ENCODE assay signal across 17 cellular contexts in genomic region chr2:150491430-150491829, GRCh38. TPM values are rescaled to one million over a fixed set of nuclear protein-coding genes. Genes with fewer than 3 reads are reported as not detected.
DNase-seq lines count a peak whose midpoint lies in the region; ATAC-seq and TF ChIP-seq lines count a peak whose summit lies in the region.
"Had no signal": no experiment of that assay in that cellular context is flagged by ENCODE, and none has a peak within 500 bp of the region (broad histone marks: within the 10 kb centered on the region; RNA-seq: fewer than 3 reads in every experiment).

No MANE protein-coding gene starts in this region.

- H3K27ac Mint-ChIP-seq in HFFc6, result peak overlapping the region; percentile 71
- peak overlapping the region; percentile 50 for H3K27ac Mint-ChIP-seq in chondrocyte (ENCODE audit: unreplicated experiment)
- no peak overlapping the region for H3K27ac Mint-ChIP-seq in Calu3 (ENCODE audit: unreplicated experiment)
- no peak overlapping the region for H3K27ac Mint-ChIP-seq in activated CD4-positive, alpha-beta T cell treated with anti-CD3 and anti-CD28 coated beads for 36 hours
- H3K27ac Mint-ChIP-seq: CD8-positive, alpha-beta T cell had no signal

- H3K27me3 Mint-ChIP-seq in HFFc6 (ENCODE audit: insufficient read depth), result peaks cover 12% of the 10 kb centered on the region
- H3K27me3 Mint-ChIP-seq in chondrocyte (ENCODE audit: low read depth), result no peaks in the 10 kb centered on the region
- peaks cover 8% of the 10 kb centered on the region for H3K27me3 Mint-ChIP-seq in Calu3 (ENCODE audit: unreplicated experiment)
- peaks cover 28% of the 10 kb centered on the region for H3K27me3 Mint-ChIP-seq in activated CD4-positive, alpha-beta T cell treated with anti-CD3 and anti-CD28 coated beads for 36 hours

- H3K27me3 ChIP-seq in ACC112 (ENCODE audit: insufficient read depth, low read length), result no peaks in the 10 kb centered on the region
- no peaks in the 10 kb centered on the region for H3K27me3 ChIP-seq in right cardiac atrium (ENCODE audit: control insufficient read depth, insufficient read depth)

- TF ChIP-seq CTCF in HFFc6 (IDR thresholded peaks at IDR 0.05) (no peak), chondrocyte (IDR thresholded peaks at IDR 0.05) (no peak), Calu3 (IDR thresholded peaks at IDR 0.05; ENCODE audit: unreplicated experiment) (no peak)

- H3K4me3 ChIP-seq in ACC112 (ENCODE audit: low read depth, low read length) (no peak overlapping the region), right cardiac atrium (ENCODE audit: low read length) (no peak overlapping the region)
- H3K4me3 ChIP-seq: BLaER1, K562 had no signal

- peaks cover 12% of the 10 kb centered on the region for H3K9me3 Mint-ChIP-seq in HFFc6
- H3K9me3 Mint-ChIP-seq in chondrocyte (ENCODE audit: low read depth), result no peaks in the 10 kb centered on the region
- no peaks in the 10 kb centered on the region for H3K9me3 Mint-ChIP-seq in Calu3 (ENCODE audit: low read depth, unreplicated experiment)
- no peaks in the 10 kb centered on the region for H3K9me3 Mint-ChIP-seq in activated CD4-positive, alpha-beta T cell treated with anti-CD3 and anti-CD28 coated beads for 36 hours (ENCODE audit: low read depth)
- H3K9me3 Mint-ChIP-seq: CD8-positive, alpha-beta T cell had no signal

- peaks cover 85% of the 10 kb centered on the region for H3K4me1 Mint-ChIP-seq in HFFc6 (ENCODE audit: low read depth)
- H3K4me1 Mint-ChIP-seq in chondrocyte (ENCODE audit: low read depth), result peaks cover 40% of the 10 kb centered on the region
- peaks cover 20% of the 10 kb centered on the region for H3K4me1 Mint-ChIP-seq in Calu3 (ENCODE audit: low read depth, unreplicated experiment)
- peaks cover 5% of the 10 kb centered on the region for H3K4me1 Mint-ChIP-seq in activated CD4-positive, alpha-beta T cell treated with anti-CD3 and anti-CD28 coated beads for 36 hours

- DNase-seq in HFFc6 (no peak), chondrocyte (ENCODE audit: low spot score) (no peak), iris pigment epithelial cell (ENCODE audit: low read depth) (peak; percentile 26), Calu3 (no peak), right cardiac atrium (no peak)
- DNase-seq in activated CD4-positive, alpha-beta T cell treated with anti-CD3 and anti-CD28 coated beads for 36 hours, result no peak
- DNase-seq: CD8-positive, alpha-beta T cell; DMS53; NCI-H1105; NCI-H2081 treated with DMSO at 0.1 percent for 48 hours; NCI-H510A; NCI-H748 treated with DMSO at 0.1 percent for 48 hours; NK-92 treated with Interleukin-12 subunit alpha and Interleukin-12 subunit beta, amount 100 ng/mL, for 24 hours; SHP77 treated with DMSO at 0.1 percent for 48 hours had no signal

- H3K36me3 ChIP-seq in ACC112 (ENCODE audit: insufficient read depth, low read length), result peaks cover 5% of the 10 kb centered on the region; the same call in 1 of the 2 replicates
- H3K36me3 ChIP-seq: BLaER1 had no signal

- BruUV-seq in Calu3 (replicated peaks; lab: Mats Ljungman, UMichigan), result no TSS peak

- CTCF ChIA-PET in Calu3 (lab: Charles Lee), result no interaction called here
- CTCF ChIA-PET in activated CD4-positive, alpha-beta T cell treated with anti-CD3 and anti-CD28 coated beads for 36 hours (lab: Charles Lee), result no interaction called here

- WGBS in right cardiac atrium, result 76% methylated on average over 2 of the region's 2 CpGs

- no peaks in the 10 kb centered on the region for H3K9me3 ChIP-seq in right cardiac atrium (ENCODE audit: control insufficient read depth, low read length)
- H3K9me3 ChIP-seq: BLaER1 had no signal

- intact Hi-C loops in Calu3 (cut with micrococcal nuclease; ENCODE audit: unreplicated experiment), result no loop called here
- intact Hi-C loops in activated CD4-positive, alpha-beta T cell treated with anti-CD3 and anti-CD28 coated beads for 36 hours (cut with DNase I, micrococcal nuclease), result no loop called here
- intact Hi-C loops in right cardiac atrium (cut with DNase I), result loop anchor here in 1 of 4 donors (10.0 kb wide), 1 partner anchor 897 kb away; no protein-coding TSS in a partner anchor

- POLR2A ChIA-PET in activated CD4-positive, alpha-beta T cell treated with anti-CD3 and anti-CD28 coated beads for 36 hours (lab: Charles Lee), result no interaction called here

- H3K36me3 Mint-ChIP-seq in HFFc6 (ENCODE audit: low read depth) (peaks cover 12% of the 10 kb centered on the region), chondrocyte (ENCODE audit: low read depth) (peaks cover 4% of the 10 kb centered on the region), Calu3 (ENCODE audit: insufficient read depth, unreplicated experiment) (peaks cover 14% of the 10 kb centered on the region)
- H3K36me3 Mint-ChIP-seq in activated CD4-positive, alpha-beta T cell treated with anti-CD3 and anti-CD28 coated beads for 36 hours (ENCODE audit: low read depth), result no peaks in the 10 kb centered on the region
- H3K36me3 Mint-ChIP-seq: CD8-positive, alpha-beta T cell had no signal

- peaks cover 47% of the 10 kb centered on the region for H3K4me1 ChIP-seq in ACC112 (ENCODE audit: control insufficient read depth, insufficient read depth, low read length, unreplicated experiment)
- no peaks in the 10 kb centered on the region for H3K4me1 ChIP-seq in right cardiac atrium (ENCODE audit: control insufficient read depth, insufficient read depth, low read length)

- H3K4me3 Mint-ChIP-seq in HFFc6 (peak overlapping the region; percentile 35), chondrocyte (ENCODE audit: unreplicated experiment) (no peak overlapping the region), Calu3 (ENCODE audit: low read depth, unreplicated experiment) (no peak overlapping the region)
- H3K4me3 Mint-ChIP-seq in activated CD4-positive, alpha-beta T cell treated with anti-CD3 and anti-CD28 coated beads for 36 hours, result no peak overlapping the region
- H3K4me3 Mint-ChIP-seq: CD8-positive, alpha-beta T cell had no signal

- ATAC-seq in activated CD4-positive, alpha-beta T cell treated with anti-CD3 and anti-CD28 coated beads for 36 hours, result no peak
- ATAC-seq in right cardiac atrium, result no peak
- ATAC-seq: CD8-positive, alpha-beta T cell; K562 had no signal

- H2AFZ ChIP-seq in ACC112 (ENCODE audit: low read length, unreplicated experiment), result no peak overlapping the region

- H3K79me2 ChIP-seq in ACC112 (ENCODE audit: control insufficient read depth, insufficient read depth, low read length, unreplicated experiment), result peaks cover 8% of the 10 kb centered on the region

- H3K27ac ChIP-seq in ACC112 (ENCODE audit: low read depth, low read length) (peak overlapping the region; percentile 83), right cardiac atrium (ENCODE audit: low read length) (no peak overlapping the region)
- H3K27ac ChIP-seq: BLaER1 had no signal

RNA-seq across cellular contexts. Expression of gene RND3, which starts 4.0 kb away (rescaled TPM):
- total RNA-seq in HFFc6 (2021; fragmentation: NEBNext Ultra II Directional; extraction: Animal tissue kit (Norgen Biotek cat#: 25700)), result 100 to 1,000 TPM; 365 to 525 (median 438) TPM
- total RNA-seq in chondrocyte (65.1 to 125 TPM (median 124 TPM) in 3 replicates), Calu3 (2022) (118 and 143 TPM in 2 replicates), right cardiac atrium (10 to 100 TPM in 3 of 4 donors, 1 to 10 TPM in 1; 9.1 to 32.7 (median 16.1) TPM)
- total RNA-seq in activated CD4-positive, alpha-beta T cell treated with anti-CD3 and anti-CD28 coated beads for 36 hours, result not detected
- 16.4 TPM for polyA plus RNA-seq in right cardiac atrium
- total RNA-seq: CD8-positive, alpha-beta T cell had no signal

Comparison
In these comparisons a context has a peak if more than half of its experiments do, and no peak if none do; other contexts are left out.
1. H3K27ac Mint-ChIP-seq: peak in HFFc6 (single experiment) and chondrocyte (single experiment); none in Calu3 (single experiment) and activated CD4-positive, alpha-beta T cell treated with anti-CD3 and anti-CD28 coated beads for 36 hours (single experiment).
2. RNA of gene RND3, which starts 4.0 kb away (total RNA-seq): 365 to 525 TPM in HFFc6, 65.1 to 125 TPM in chondrocyte, 118 to 143 TPM in Calu3 and 9.1 to 32.7 TPM in right cardiac atrium; not detected in activated CD4-positive, alpha-beta T cell treated with anti-CD3 and anti-CD28 coated beads for 36 hours; every median in the first group is over 10 times any median in the second.